Comparison of ENCODE assay signal across 8 cellular contexts in the genomic region with DNA sequence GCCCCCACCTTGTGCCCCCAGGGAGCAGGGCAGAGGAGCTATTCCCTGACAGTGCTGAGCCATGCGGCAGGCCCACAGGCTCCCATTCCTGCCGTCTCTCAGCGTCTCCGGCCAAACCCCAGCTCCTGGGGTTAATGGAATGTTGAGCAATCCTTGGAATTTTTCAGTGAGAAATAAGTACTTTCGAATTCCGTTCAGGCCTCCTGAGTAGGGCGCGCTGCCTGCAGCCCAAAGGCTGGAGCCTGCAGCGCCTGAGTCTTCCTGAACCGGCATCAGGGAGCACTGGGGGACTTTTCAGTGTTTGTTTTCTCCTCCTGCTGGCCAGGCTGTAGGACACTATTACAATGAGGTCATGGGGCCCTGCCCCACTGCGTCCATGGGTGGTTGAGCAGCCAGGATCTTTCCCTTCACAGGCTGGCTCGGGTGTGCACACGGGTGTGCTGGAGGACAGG. TPM values are rescaled to one million over a fixed set of nuclear protein-coding genes. Genes with fewer than 3 reads are reported as not detected.
A peak's percentile ranks its signal among the peaks of the same experiment; 100 is the strongest.
DNase-seq lines count a peak whose midpoint lies in the region; ATAC-seq and TF ChIP-seq lines count a peak whose summit lies in the region.

No MANE protein-coding gene starts in this region.

- H3K4me3 Mint-ChIP-seq in T-helper 17 cell, result no peak overlapping the region

- no peaks in the 10 kb centered on the region for H3K36me3 Mint-ChIP-seq in T-helper 17 cell (ENCODE audit: low read depth)

- H3K36me3 ChIP-seq in lung (ENCODE audit: control insufficient read depth in 2 of 2, insufficient read depth in 2 of 2, low read length in 2 of 2) (no peaks in the 10 kb centered on the region), tibial artery (no peaks in the 10 kb centered on the region)

- H3K27ac ChIP-seq in lung (ENCODE audit: low read depth in 1 of 2, low read length in 1 of 2), result peak overlapping the region; percentile 38 to 75
- H3K27ac ChIP-seq in tibial artery, result peak overlapping the region; percentile 79 to 84

- H3K27me3 Mint-ChIP-seq in T-helper 17 cell, result no peaks in the 10 kb centered on the region

- no peak overlapping the region for H3K27ac Mint-ChIP-seq in T-helper 17 cell

- H3K4me1 ChIP-seq in lung (ENCODE audit: control insufficient read depth in 2 of 2, insufficient read depth in 2 of 2, low read length in 2 of 2), result peaks cover 0 to 15% of the 10 kb centered on the region in 2 donors
- H3K4me1 ChIP-seq in tibial artery, result peaks cover 0 to 59% (median 41%) of the 10 kb centered on the region in 4 donors

- H3K4me1 Mint-ChIP-seq in T-helper 17 cell, result peaks cover 25% of the 10 kb centered on the region

- H3K4me3 ChIP-seq in lung (no peak overlapping the region), tibial artery (peak overlapping the region in 1 of 2 donors; percentile 9)

- H3K27me3 ChIP-seq in lung (ENCODE audit: control insufficient read depth, insufficient read depth) (no peaks in the 10 kb centered on the region), tibial artery (no peaks in the 10 kb centered on the region)

- 38 to 65% methylated on average over 13 of the region's 13 CpGs for WGBS in lung, 2 donors

- DNase-seq in HuH-7 (ENCODE audit: low spot score) (peak; percentile 55), ecto neural progenitor cell (ENCODE audit: low spot score) (peak; percentile 77), lung (ENCODE audit: low spot score) (peak; percentile 70), tibial artery (peak; percentile 77 to 88), T-helper 17 cell (no peak)
- no peak for DNase-seq in stimulated activated CD4-positive, alpha-beta T cell treated with anti-CD3 and anti-CD28 coated beads, Interleukin-15, amount 100 ng/mL, for 24 hours

- TF ChIP-seq CTCF in lung (IDR thresholded peaks at IDR 0.05; ENCODE audit: control extremely low read depth, extremely low read depth) (no peak), tibial artery (IDR thresholded peaks at IDR 0.05) (peak; percentile 20 to 33)

- intact Hi-C loops in tibial artery (cut with DNase I; ENCODE audit: low total_unique reads), result no loop called here

- no peaks in the 10 kb centered on the region for H3K9me3 ChIP-seq in lung (ENCODE audit: control insufficient read depth in 2 of 2, insufficient read depth in 1 of 2, low read length in 1 of 2)
- H3K9me3 ChIP-seq in tibial artery, result no peaks in the 10 kb centered on the region
- H3K9me3 ChIP-seq in T-helper 17 cell (ENCODE audit: control insufficient read depth, low read length, poor library complexity, severe bottlenecking), result no peaks in the 10 kb centered on the region

- ATAC-seq in lung (ENCODE audit: insufficient read depth, low FRiP score), result peak; percentile 81
- ATAC-seq in T-helper 17 cell, result no peak
- ATAC-seq in GM21717 (IDR thresholded peaks at IDR 0.05; ENCODE audit: unreplicated experiment), result no peak
- no peak for ATAC-seq in GM18909 (IDR thresholded peaks at IDR 0.05; ENCODE audit: poor library complexity, unreplicated experiment)

RNA-seq across cellular contexts. Expression of gene CSF1, which starts 33.3 kb away (rescaled TPM):
- 10 to 100 TPM; 24.7 to 65.3 TPM for total RNA-seq in lung
- 10 to 100 TPM; 13.5 to 32.2 TPM for polyA plus RNA-seq in lung
- 10 to 100 TPM; 15.4 to 20.3 TPM for total RNA-seq in T-helper 17 cell

Comparison
In these comparisons a context has a peak if more than half of its experiments do, and no peak if none do; other contexts are left out.
1. DNase-seq: peak in HuH-7 (single experiment), ecto neural progenitor cell (single experiment), lung (single experiment) and tibial artery (2 of 2); none in stimulated activated CD4-positive, alpha-beta T cell treated with anti-CD3 and anti-CD28 coated beads, Interleukin-15, amount 100 ng/mL, for 24 hours (single experiment) and T-helper 17 cell (0 of 3).